8 cellular contexts compared by ENCODE assay signal in the genomic region with DNA sequence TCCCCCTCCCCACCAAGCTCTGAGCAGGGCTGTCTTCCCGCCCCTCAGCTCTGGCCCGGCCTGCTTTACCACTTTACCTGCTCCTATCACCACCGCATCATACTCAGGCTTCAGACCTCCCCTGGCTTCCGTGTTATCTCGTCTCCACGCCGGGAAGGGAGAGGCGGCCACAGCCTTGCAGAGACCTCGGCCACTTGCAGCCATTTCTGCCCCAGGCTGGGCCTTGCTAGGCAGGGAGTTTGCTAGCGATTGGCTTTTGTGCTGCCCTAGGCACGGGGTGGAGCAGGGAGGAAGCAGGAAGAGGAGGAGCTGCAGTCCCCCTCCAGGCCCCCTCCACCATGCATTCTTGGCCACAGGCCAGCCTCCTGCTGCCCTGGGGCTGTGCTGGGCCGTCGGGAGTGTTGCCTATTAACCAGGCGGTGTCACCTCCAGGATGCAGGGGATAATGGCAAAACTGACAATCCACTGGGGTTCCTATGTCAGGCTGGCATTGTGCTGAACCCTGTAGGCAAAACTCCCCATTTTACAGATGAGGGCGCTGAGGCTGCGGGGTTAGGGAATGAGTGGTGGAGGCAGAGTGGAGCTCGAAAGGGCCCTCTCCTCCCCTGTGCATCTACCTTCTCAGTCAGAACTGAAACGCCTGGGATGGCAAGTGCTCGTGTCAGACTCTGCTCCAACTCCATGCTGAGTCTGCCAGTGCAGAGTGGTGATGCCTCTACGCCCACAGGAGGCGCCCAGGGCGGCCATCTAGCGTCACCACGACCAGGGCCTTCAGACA. TPM values are rescaled to one million over a fixed set of nuclear protein-coding genes. Genes with fewer than 3 reads are reported as not detected.
DNase-seq lines count a peak whose midpoint lies in the region; ATAC-seq, FAIRE-seq and TF ChIP-seq lines count a peak whose summit lies in the region.

A gene (minus strand): TSS at position 251 of the 778 bp plus-strand sequence. CDS start 47 bp downstream, at position 204.

- H3K36me3 ChIP-seq in ascending aorta (peaks cover 17 to 32% of the 10 kb centered on the region in 2 donors), heart left ventricle (peaks cover 0 to 40% (median 34%) of the 10 kb centered on the region in 9 donors), osteoblast (ENCODE audit: insufficient read depth, low read length) (peaks cover 17% of the 10 kb centered on the region)

- peak within 1 kb of the TSS; percentile 69 to 72 for H3K27ac ChIP-seq in ascending aorta
- H3K27ac ChIP-seq in heart left ventricle: peak within 1 kb of the TSS; percentile 67 to 90 (median 84)
- H3K27ac ChIP-seq in osteoblast (ENCODE audit: low read depth, low read length): peak within 1 kb of the TSS; percentile 58

- H3K4me1 ChIP-seq in ascending aorta (peaks cover 3 to 7% of the 10 kb centered on the region in 2 donors), heart left ventricle (peaks cover 0 to 50% (median 24%) of the 10 kb centered on the region in 12 donors), osteoblast (ENCODE audit: insufficient read depth, low read length) (peaks cover 14% of the 10 kb centered on the region)

- peaks cover 10% of the 10 kb centered on the region for H3K79me2 ChIP-seq in osteoblast (ENCODE audit: insufficient read depth, low read length)

- 25 to 31% (median 26%) methylated on average over 22 to 24 of the region's 24 CpGs for WGBS in heart left ventricle, 4 donors

- H4K20me1 ChIP-seq in osteoblast (ENCODE audit: insufficient read depth, low read length): no peaks in the 10 kb centered on the region

- H3K27me3 ChIP-seq in ascending aorta: no peaks in the 10 kb centered on the region
- no peaks in the 10 kb centered on the region for H3K27me3 ChIP-seq in heart left ventricle
- H3K27me3 ChIP-seq in osteoblast (ENCODE audit: insufficient read depth, low read length): no peaks in the 10 kb centered on the region

- TF ChIP-seq CTCF in GM12865 (IDR thresholded peaks at IDR 0.05; ENCODE audit: insufficient read depth, low read depth, low read length, missing control alignments) (no peak), ascending aorta (IDR thresholded peaks at IDR 0.05) (peak in 1 of 3 experiments; percentile 2), heart left ventricle (IDR thresholded peaks at IDR 0.05) (peak in 1 of 12 donors; percentile 12), osteoblast (IDR thresholded peaks at IDR 0.05; ENCODE audit: extremely low read depth, low read depth, low read length) (no peak)

- intact Hi-C loops in ascending aorta (cut with DNase I) (loop anchor here (2.0 to 5.0 kb wide), 2 partner anchors 32 to 153 kb away; a partner anchor contains a TSS), heart left ventricle (cut with DNase I) (loop anchor here in 2 of 10 donors (5.0 to 10.0 kb wide), 2 partner anchors 148 to 270 kb away; a partner anchor contains a TSS)

- peak within 1 kb of the TSS; percentile 93 for H2AFZ ChIP-seq in osteoblast (ENCODE audit: low read length)

- peak; percentile 95 for FAIRE-seq in HTR-8/SVneo (lab: Jason Lieb, UNC)
- no peak for FAIRE-seq in GM12892 (lab: Jason Lieb, UNC)

- H3K4me2 ChIP-seq in osteoblast (ENCODE audit: insufficient read depth, low read length): peak within 1 kb of the TSS; percentile 93

- H3K9me3 ChIP-seq in ascending aorta (no peaks in the 10 kb centered on the region), heart left ventricle (no peaks in the 10 kb centered on the region), osteoblast (ENCODE audit: low read depth, low read length) (no peaks in the 10 kb centered on the region)

- DNase-seq in GM12865 (ENCODE audit: low read depth): peak; percentile 48
- peak; percentile 96 for DNase-seq in HTR-8/SVneo (ENCODE audit: insufficient read length, low spot score)
- peak; percentile 87 for DNase-seq in SK-N-DZ (ENCODE audit: low spot score)
- DNase-seq in ascending aorta (ENCODE audit: low spot score in 2 of 2): peak; percentile 61 to 95
- peak; percentile 93 to 96 (median 96) for DNase-seq in heart left ventricle
- peak; percentile 99 for DNase-seq in osteoblast (ENCODE audit: insufficient read length, low spot score, missing footprints)
- DNase-seq in GM12892 (ENCODE audit: insufficient read length): no peak
- no peak for DNase-seq in NCI-H128 (lab: John Stamatoyannopoulos, UW; ENCODE audit: unreplicated experiment)

- H3K4me3 ChIP-seq in GM12865 (ENCODE audit: low read depth, low read length) (peak within 1 kb of the TSS; percentile 5; the same call in 1 of the 2 replicates), ascending aorta (peak within 1 kb of the TSS; percentile 59 to 84), heart left ventricle (peak within 1 kb of the TSS; percentile 9 to 67 (median 60)), osteoblast (ENCODE audit: insufficient read depth, low read length) (peak within 1 kb of the TSS; percentile 94)

- TF ChIP-seq POLR2A in heart left ventricle (IDR thresholded peaks at IDR 0.05) (peak in 1 of 2 donors; percentile 78), GM12892 (IDR thresholded peaks at IDR 0.05; ENCODE audit: low read depth, low read length) (no peak)

- ATAC-seq in heart left ventricle: peak; percentile 95 to 99 (median 98)

RNA-seq across cellular contexts. Expression of the gene that starts here (rescaled TPM):
- 1.8 and 3.5 TPM in 2 replicates for polyA plus RNA-seq in SK-N-DZ (2014; cell fraction: cytosol; rRNA removed)
- polyA plus RNA-seq in SK-N-DZ (2014; cell fraction: nucleus; rRNA removed): 10.3 and 13.7 TPM in 2 replicates
- total RNA-seq in ascending aorta: 5.6 TPM
- 10 to 100 TPM in 5 of 9 donors, 1 to 10 TPM in 4; 5.2 to 22.0 (median 11.1) TPM for total RNA-seq in heart left ventricle
- 10 to 100 TPM in 1 of 2 donors, 1 to 10 TPM in 1; 4.1 to 13.3 TPM for polyA plus RNA-seq in heart left ventricle
- 11.6 and 12.4 TPM in 2 replicates for total RNA-seq in osteoblast
- 3.4 TPM for polyA plus RNA-seq in GM12892 (2012; ENCODE audit: missing spikeins)

Comparison
In these comparisons a context has a peak if more than half of its experiments do, and no peak if none do; other contexts are left out.
1. DNase-seq: peak in GM12865 (single experiment), HTR-8/SVneo (single experiment), SK-N-DZ (single experiment), ascending aorta (2 of 2), heart left ventricle (5 of 5) and osteoblast (single experiment); none in GM12892 (single experiment) and NCI-H128 (single experiment).
2. H3K4me3 ChIP-seq: peak in every context shown above with its lines; median percentile 94 in osteoblast; 72 in ascending aorta; 60 in heart left ventricle; 5 in GM12865.
3. Peak in every context shown above with its lines, with median percentiles within 50 percentile points of each other: H3K27ac ChIP-seq.